Comparison of ENCODE assay signal across 8 cellular contexts in genomic region chr11:47234669-47235075, GRCh38. TPM values are rescaled to one million over a fixed set of nuclear protein-coding genes. Genes with fewer than 3 reads are reported as not detected.
A peak's percentile ranks its signal among the peaks of the same experiment; 100 is the strongest.
DNase-seq lines count a peak whose midpoint lies in the region; ATAC-seq and TF ChIP-seq lines count a peak whose summit lies in the region.

No MANE protein-coding gene starts in this region.

- no peak for DNase-seq in AG09309 (ENCODE audit: low read depth)
- DNase-seq in RPMI7951 (ENCODE audit: low read depth), result peak; percentile 62
- DNase-seq in activated naive CD8-positive, alpha-beta T cell treated with anti-CD3 and anti-CD28 coated beads, Interleukin-2, amount 50 U/mL, for 24 hours, result peak; percentile 38
- no peak for DNase-seq in memory B cell (ENCODE audit: low spot score in 2 of 2)
- no peak for DNase-seq in medulla oblongata (ENCODE audit: extremely low spot score)
- DNase-seq in UCSD-AML1 (lab: John Stamatoyannopoulos, UW; ENCODE audit: unreplicated experiment), result no peak

- H3K9me3 Mint-ChIP-seq in activated naive CD8-positive, alpha-beta T cell treated with anti-CD3 and anti-CD28 coated beads, Interleukin-2, amount 50 U/mL, for 24 hours, result no peaks in the 10 kb centered on the region
- H3K9me3 Mint-ChIP-seq in memory B cell, result no peaks in the 10 kb centered on the region

- peaks cover 26% of the 10 kb centered on the region for H3K4me1 Mint-ChIP-seq in activated naive CD8-positive, alpha-beta T cell treated with anti-CD3 and anti-CD28 coated beads, Interleukin-2, amount 50 U/mL, for 24 hours
- H3K4me1 Mint-ChIP-seq in memory B cell, result no peaks in the 10 kb centered on the region

- H3K4me3 ChIP-seq in AG09309 (ENCODE audit: control insufficient read depth, low read depth, low read length), result peak overlapping the region; percentile 11

- peak overlapping the region; percentile 88 for H3K27ac Mint-ChIP-seq in activated naive CD8-positive, alpha-beta T cell treated with anti-CD3 and anti-CD28 coated beads, Interleukin-2, amount 50 U/mL, for 24 hours
- peak overlapping the region; percentile 47 for H3K27ac Mint-ChIP-seq in memory B cell

- H3K27me3 Mint-ChIP-seq in activated naive CD8-positive, alpha-beta T cell treated with anti-CD3 and anti-CD28 coated beads, Interleukin-2, amount 50 U/mL, for 24 hours, result no peaks in the 10 kb centered on the region
- H3K27me3 Mint-ChIP-seq in memory B cell, result no peaks in the 10 kb centered on the region

- no peak for TF ChIP-seq CTCF in AG09309 (IDR thresholded peaks at IDR 0.05; ENCODE audit: control insufficient read depth, insufficient read depth, low read depth, low read length, missing control alignments)

- peaks cover 46% of the 10 kb centered on the region for H3K36me3 Mint-ChIP-seq in activated naive CD8-positive, alpha-beta T cell treated with anti-CD3 and anti-CD28 coated beads, Interleukin-2, amount 50 U/mL, for 24 hours (ENCODE audit: low read depth)
- peaks cover 15% of the 10 kb centered on the region for H3K36me3 Mint-ChIP-seq in memory B cell

- H3K4me3 Mint-ChIP-seq in activated naive CD8-positive, alpha-beta T cell treated with anti-CD3 and anti-CD28 coated beads, Interleukin-2, amount 50 U/mL, for 24 hours, result peak overlapping the region; percentile 36
- H3K4me3 Mint-ChIP-seq in memory B cell, result no peak overlapping the region

- peak; percentile 87 for ATAC-seq in activated naive CD8-positive, alpha-beta T cell treated with anti-CD3 and anti-CD28 coated beads, Interleukin-2, amount 50 U/mL, for 24 hours
- no peak for ATAC-seq in memory B cell (ENCODE audit: low read depth)
- ATAC-seq in HG03457 (IDR thresholded peaks at IDR 0.05; ENCODE audit: unreplicated experiment), result no peak
- ATAC-seq in HG02884 (IDR thresholded peaks at IDR 0.05; ENCODE audit: unreplicated experiment), result no peak

RNA-seq across cellular contexts. Expression of gene ACP2, which starts 13.9 kb away (rescaled TPM):
- 27.1 and 39.9 TPM in 2 replicates for total RNA-seq in RPMI7951 (2014; rRNA removed; shearing (Covaris generic))

RNA-seq across cellular contexts. Expression of gene DDB2, which starts 19.9 kb away (rescaled TPM):
- total RNA-seq in RPMI7951 (2014; rRNA removed; shearing (Covaris generic)), result 22.7 and 35.0 TPM in 2 replicates

RNA-seq across cellular contexts. Expression of gene NR1H3, which starts 23.1 kb away (rescaled TPM):
- 7.9 and 8.4 TPM in 2 replicates for total RNA-seq in RPMI7951 (2014; rRNA removed; shearing (Covaris generic))

RNA-seq across cellular contexts. Expression of gene MADD, which starts 35.3 kb away (rescaled TPM):
- 13.5 and 17.0 TPM in 2 replicates for total RNA-seq in RPMI7951 (2014; rRNA removed; shearing (Covaris generic))

RNA-seq across cellular contexts. Expression of gene PACSIN3, which starts 48.4 kb away (rescaled TPM):
- 19.8 and 22.7 TPM in 2 replicates for total RNA-seq in RPMI7951 (2014; rRNA removed; shearing (Covaris generic))

Comparison
In these comparisons a context has a peak if more than half of its experiments do, and no peak if none do; other contexts are left out.
1. DNase-seq: peak in RPMI7951 (single experiment) and activated naive CD8-positive, alpha-beta T cell treated with anti-CD3 and anti-CD28 coated beads, Interleukin-2, amount 50 U/mL, for 24 hours (single experiment); none in AG09309 (single experiment), memory B cell (0 of 2), medulla oblongata (single experiment) and UCSD-AML1 (single experiment).